ENCODE assay signal across 8 cellular contexts in the genomic region with DNA sequence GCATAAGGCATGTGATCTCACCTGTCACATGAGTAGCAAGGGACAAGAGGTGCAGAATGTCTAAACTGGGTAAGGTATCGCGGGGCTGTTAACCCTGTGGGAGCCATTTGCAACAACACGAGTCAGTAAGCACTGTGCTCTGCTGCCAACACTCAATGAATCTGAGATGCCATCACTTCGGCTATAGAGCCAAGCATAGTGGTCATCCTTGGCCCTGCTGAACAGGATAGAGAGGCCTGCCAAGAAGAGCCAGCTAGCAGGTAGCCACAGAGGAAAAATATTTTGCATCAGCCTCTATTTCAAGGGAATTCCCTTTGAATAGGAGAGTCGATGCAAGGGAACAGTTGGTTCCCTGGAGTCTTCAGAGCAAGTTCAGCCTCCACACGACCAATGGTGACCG.
"Had no signal": no experiment of that assay in that cellular context is flagged by ENCODE, and none has a peak within 500 bp of the region (broad histone marks: within the 10 kb centered on the region; RNA-seq: fewer than 3 reads in every experiment).

No MANE protein-coding gene starts in this region.

- H3K27ac Mint-ChIP-seq: GM23338, H9 had no signal

- FAIRE-seq: H1, H54, HepG2 had no signal

- H3K9me3 Mint-ChIP-seq: GM23338 had no signal

- H3K4me3 Mint-ChIP-seq: GM23338, H9, IgD-negative memory B cell had no signal

- H3K4me3 ChIP-seq: GM23338 had no signal

- DNase-seq: H9, HCEC 1CT, KBM-7 had no signal

- H3K4me1 Mint-ChIP-seq: IgD-negative memory B cell had no signal

- ATAC-seq: GM23338, HepG2 had no signal

- H3K27me3 Mint-ChIP-seq: IgD-negative memory B cell had no signal

- H3K36me3 Mint-ChIP-seq: IgD-negative memory B cell had no signal
